Comparison of ENCODE assay signal across 16 cellular contexts in the genomic region with DNA sequence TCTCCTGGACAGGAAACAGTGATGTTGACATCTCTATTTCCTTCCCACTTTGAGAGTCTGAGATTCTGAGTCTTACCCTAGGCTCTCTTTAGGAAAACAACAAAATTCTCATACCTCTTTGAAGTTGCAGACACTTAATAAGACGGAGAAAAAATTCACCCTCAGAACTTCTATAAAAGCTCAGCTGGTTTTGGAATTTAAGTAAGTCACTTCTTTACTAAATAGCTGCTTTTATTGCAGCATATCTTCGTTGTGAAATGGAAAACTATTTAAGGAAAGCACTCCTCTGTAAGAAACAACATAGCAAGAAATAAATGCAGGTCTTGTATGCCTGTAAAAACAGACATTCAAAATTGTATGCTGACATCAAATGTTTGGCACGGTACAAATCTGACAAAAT.
"Had no signal": no experiment of that assay in that cellular context is flagged by ENCODE, and none has a peak within 500 bp of the region (broad histone marks: within the 10 kb centered on the region; RNA-seq: fewer than 3 reads in every experiment).

No MANE protein-coding gene starts in this region.

- DNase-seq: activated CD4-positive, alpha-beta T cell treated with anti-CD3 and anti-CD28 coated beads for 1 hour; activated CD4-positive, alpha-beta T cell treated with anti-CD3 and anti-CD28 coated beads, Interleukin-2, amount 50 U/mL, for 4 hours; activated naive CD4-positive, alpha-beta T cell treated with anti-CD3 and anti-CD28 coated beads, Interleukin-2, amount 10 ng/mL, durations not matched to agents 7 days and 5 days; amygdala; dermis blood vessel endothelial cell; effector memory CD8-positive, alpha-beta T cell; heart right ventricle; naive thymus-derived CD8-positive, alpha-beta T cell; posterior cingulate gyrus; retina; stimulated activated CD4-positive, alpha-beta T cell treated with anti-CD3 and anti-CD28 coated beads, Interleukin-2, amount 100 ng/mL, for 48 hours; thyroid gland; uterus had no signal

- ATAC-seq: activated T-helper 17 cell treated with anti-CD3 and anti-CD28 coated beads, Interleukin-2, amount 50 U/mL, for 72 hours; effector memory CD8-positive, alpha-beta T cell; gastroesophageal sphincter; heart right ventricle; naive thymus-derived CD8-positive, alpha-beta T cell; stimulated activated memory B cell treated with anti-CD40 and anti-IgM and Interleukin-4, amounts not matched to agents 10 μg/mL and 1 μg/mL and 100 μg/mL, for 72 hours had no signal
